In genomic region chr16:54366943-54367342, GRCh38 we compare ENCODE assay signal across 28 cellular contexts.
"Had no signal": no experiment of that assay in that cellular context is flagged by ENCODE, and none has a peak within 500 bp of the region (broad histone marks: within the 10 kb centered on the region; RNA-seq: fewer than 3 reads in every experiment).

No MANE protein-coding gene starts in this region.

- DNase-seq: activated CD4-positive, alpha-beta memory T cell treated with anti-CD3 and anti-CD28 coated beads, Interleukin-2, amount 10 ng/mL, durations not matched to agents 7 days and 5 days; activated CD4-positive, alpha-beta T cell treated with anti-CD3 and anti-CD28 coated beads for 36 hours; activated CD4-positive, alpha-beta T cell treated with anti-CD3 and anti-CD28 coated beads, Interleukin-2, amount 10 ng/mL, durations not matched to agents 24 days and 14 days; activated CD4-positive, CD25-positive, alpha-beta regulatory T cell; activated CD4-positive, CD25-positive, alpha-beta regulatory T cell treated with anti-CD3 and anti-CD28 coated beads, Interleukin-2, amount 50 U/mL, for 72 hours; activated CD8-positive, alpha-beta memory T cell treated with anti-CD3 and anti-CD28 coated beads, Interleukin-2, amount 50 U/mL, for 48 hours; activated gamma-delta T cell; activated naive CD4-positive, alpha-beta T cell; activated naive CD4-positive, alpha-beta T cell treated with anti-CD3 and anti-CD28 coated beads, Interleukin-2, amount 10 ng/mL, durations not matched to agents 7 days and 5 days; activated naive CD8-positive, alpha-beta T cell treated with anti-CD3 and anti-CD28 coated beads, Interleukin-2, amount 10 ng/mL, durations not matched to agents 7 days and 5 days; activated T-cell treated with anti-CD3 and anti-CD28 coated beads for 4 hours; activated T-cell treated with anti-CD3 and anti-CD28 coated beads, Interleukin-2, amount 50 U/mL, for 24 hours; activated T-cell treated with anti-CD3 and anti-CD28 coated beads, Interleukin-2, amount 50 U/mL, for 72 hours; brain microvascular endothelial cell; caudate nucleus; cortex of kidney; dermis blood vessel endothelial cell; effector CD4-positive, alpha-beta T cell; effector memory CD8-positive, alpha-beta T cell; erythroblast; foreskin keratinocyte; gastrocnemius medialis; glutamatergic neuron; heart left ventricle; T-helper 17 cell had no signal

- H3K4me1 ChIP-seq: ascending aorta, foreskin keratinocyte, gastrocnemius medialis had no signal

- H3K9me3 ChIP-seq: ascending aorta, esophagus muscularis mucosa, gastrocnemius medialis, heart left ventricle had no signal

- H3K4me3 ChIP-seq: ascending aorta, esophagus muscularis mucosa, gastrocnemius medialis, heart left ventricle had no signal

- H3K27me3 ChIP-seq: ascending aorta, brain microvascular endothelial cell, foreskin keratinocyte had no signal

- ATAC-seq: activated CD4-positive, alpha-beta T cell treated with anti-CD3 and anti-CD28 coated beads for 36 hours; activated naive CD4-positive, alpha-beta T cell treated with anti-CD3 and anti-CD28 coated beads, Interleukin-2, amount 50 U/mL, for 72 hours; activated T-cell treated with anti-CD3 and anti-CD28 coated beads, Interleukin-2, amount 50 U/mL, for 72 hours; effector memory CD8-positive, alpha-beta T cell; foreskin keratinocyte; gastrocnemius medialis; heart left ventricle; T-helper 17 cell had no signal

- H3K27ac ChIP-seq: ascending aorta, brain microvascular endothelial cell, esophagus muscularis mucosa, foreskin keratinocyte, gastrocnemius medialis, heart left ventricle had no signal
